18 cellular contexts compared by ENCODE assay signal in genomic region chr2:48080534-48081316, GRCh38.
DNase-seq lines count a peak whose midpoint lies in the region; ATAC-seq lines count a peak whose summit lies in the region.
"Had no signal": no experiment of that assay in that cellular context is flagged by ENCODE, and none has a peak within 500 bp of the region (broad histone marks: within the 10 kb centered on the region; RNA-seq: fewer than 3 reads in every experiment).

No MANE protein-coding gene starts in this region.

- peak; percentile 36 for ATAC-seq in left ventricle myocardium superior
- ATAC-seq in stimulated activated naive B cell treated with anti-CD40 and anti-IgM and Interleukin-4, amounts not matched to agents 10 μg/mL and 1 μg/mL and 100 μg/mL, for 72 hours (replicated peaks) = peak; percentile 64 to 76
- ATAC-seq in GM18498 (IDR thresholded peaks at IDR 0.05; ENCODE audit: unreplicated experiment) = no peak
- ATAC-seq: CD8-positive, alpha-beta T cell had no signal

- H3K36me3 Mint-ChIP-seq in stimulated activated naive B cell treated with anti-CD40 and anti-IgM and Interleukin-4, amounts not matched to agents 10 μg/mL and 1 μg/mL and 100 μg/mL, for 72 hours = no peaks in the 10 kb centered on the region
- H3K36me3 Mint-ChIP-seq: CD8-positive, alpha-beta T cell had no signal

- H3K4me3 Mint-ChIP-seq in stimulated activated naive B cell treated with anti-CD40 and anti-IgM and Interleukin-4, amounts not matched to agents 10 μg/mL and 1 μg/mL and 100 μg/mL, for 72 hours = no peak overlapping the region
- H3K4me3 Mint-ChIP-seq: CD8-positive, alpha-beta T cell had no signal

- peaks cover 4 to 5% of the 10 kb centered on the region in 2 donors for H3K9me3 Mint-ChIP-seq in stimulated activated naive B cell treated with anti-CD40 and anti-IgM and Interleukin-4, amounts not matched to agents 10 μg/mL and 1 μg/mL and 100 μg/mL, for 72 hours
- H3K9me3 Mint-ChIP-seq: CD8-positive, alpha-beta T cell had no signal

- peaks cover 8 to 17% of the 10 kb centered on the region in 2 donors for H3K4me1 Mint-ChIP-seq in stimulated activated naive B cell treated with anti-CD40 and anti-IgM and Interleukin-4, amounts not matched to agents 10 μg/mL and 1 μg/mL and 100 μg/mL, for 72 hours

- H3K27ac Mint-ChIP-seq in stimulated activated naive B cell treated with anti-CD40 and anti-IgM and Interleukin-4, amounts not matched to agents 10 μg/mL and 1 μg/mL and 100 μg/mL, for 72 hours = no peak overlapping the region
- H3K27ac Mint-ChIP-seq: CD8-positive, alpha-beta T cell had no signal

- H3K27me3 Mint-ChIP-seq in stimulated activated naive B cell treated with anti-CD40 and anti-IgM and Interleukin-4, amounts not matched to agents 10 μg/mL and 1 μg/mL and 100 μg/mL, for 72 hours = peaks cover 7 to 13% of the 10 kb centered on the region in 2 donors

- DNase-seq in SKM-1 treated with dmso at 0.1 percent for 144 hours (lab: John Stamatoyannopoulos, UW; ENCODE audit: unreplicated experiment) (peak; percentile 55), SKM-1 (lab: John Stamatoyannopoulos, UW; ENCODE audit: unreplicated experiment) (no peak), NOMO-1 treated with dmso at 0.1 percent for 144 hours (lab: John Stamatoyannopoulos, UW; ENCODE audit: unreplicated experiment) (peak; percentile 63), left ventricle myocardium superior (no peak), COLO829 (ENCODE audit: low spot score) (no peak), NCI-H146 (lab: John Stamatoyannopoulos, UW) (no peak)
- DNase-seq in stimulated activated naive B cell treated with anti-CD40 and anti-IgM and Interleukin-4, amounts not matched to agents 10 μg/mL and 1 μg/mL and 100 μg/mL, for 72 hours = no peak
- DNase-seq: 8988T; activated CD4-positive, alpha-beta T cell treated with anti-CD3 and anti-CD28 coated beads, Interleukin-2, amount 50 U/mL, for 1 hour; activated T-cell treated with anti-CD3 and anti-CD28 coated beads, Interleukin-2, amount 50 U/mL, for 48 hours; CD8-positive, alpha-beta T cell; central memory CD4-positive, alpha-beta T cell; foreskin melanocyte; NCI-H2081; NCI-H524 treated with DMSO at 0.1 percent for 48 hours; ovary; stomach had no signal

- intact Hi-C loops in left ventricle myocardium superior (cut with micrococcal nuclease) = no loop called here

Comparison
In these comparisons a context has a peak if more than half of its experiments do, and no peak if none do; other contexts are left out.
1. DNase-seq: peak in SKM-1 treated with dmso at 0.1 percent for 144 hours (single experiment) and NOMO-1 treated with dmso at 0.1 percent for 144 hours (single experiment); none in SKM-1 (single experiment), left ventricle myocardium superior (single experiment), stimulated activated naive B cell treated with anti-CD40 and anti-IgM and Interleukin-4, amounts not matched to agents 10 μg/mL and 1 μg/mL and 100 μg/mL, for 72 hours (single experiment), COLO829 (single experiment) and NCI-H146 (single experiment).